Comparison of ENCODE assay signal across 28 cellular contexts in genomic region chr3:41328916-41329315, GRCh38.
A peak's percentile ranks its signal among the peaks of the same experiment; 100 is the strongest.
DNase-seq lines count a peak whose midpoint lies in the region; ATAC-seq and TF ChIP-seq lines count a peak whose summit lies in the region.
"Had no signal": no experiment of that assay in that cellular context is flagged by ENCODE, and none has a peak within 500 bp of the region (broad histone marks: within the 10 kb centered on the region; RNA-seq: fewer than 3 reads in every experiment).

No MANE protein-coding gene starts in this region.

- intact Hi-C loops in activated CD8-positive, alpha-beta T cell treated with anti-CD3 and anti-CD28 coated beads for 36 hours (cut with micrococcal nuclease): no loop called here

- H3K79me2 ChIP-seq in fibroblast of lung (ENCODE audit: control insufficient read depth, insufficient read depth, low read length): no peaks in the 10 kb centered on the region

- H2AFZ ChIP-seq in fibroblast of lung (ENCODE audit: low read length): no peak overlapping the region

- H3K9me3 ChIP-seq in fibroblast of lung (ENCODE audit: control insufficient read depth, insufficient read depth, low read depth, low read length): no peaks in the 10 kb centered on the region
- H3K9me3 ChIP-seq: ascending aorta, HAP-1, upper lobe of right lung had no signal

- H4K20me1 ChIP-seq in fibroblast of lung (ENCODE audit: control insufficient read depth, extremely low read depth, insufficient read depth, low read length): no peaks in the 10 kb centered on the region

- no peaks in the 10 kb centered on the region for H3K36me3 Mint-ChIP-seq in activated CD8-positive, alpha-beta T cell treated with anti-CD3 and anti-CD28 coated beads for 36 hours (ENCODE audit: low read depth)
- H3K36me3 Mint-ChIP-seq: activated naive CD4-positive, alpha-beta T cell treated with anti-CD3 and anti-CD28 coated beads, Interleukin-2, amount 50 U/mL, for 24 hours; stimulated activated effector memory CD8-positive, alpha-beta T cell treated with anti-CD3 and anti-CD28 coated beads, Interleukin-12 subunit alpha, Interleukin-12 subunit beta, amount 100 ng/mL, for 72 hours had no signal

- no peak overlapping the region for H3K4me3 ChIP-seq in fibroblast of lung (replicated peaks in 1 of 4; ENCODE audit: control extremely low read depth in 1 of 4, insufficient read depth in 1 of 4, low read depth in 3 of 4, low read length in 4 of 4)
- H3K4me3 ChIP-seq: ascending aorta, HAP-1, upper lobe of right lung had no signal

- CTCF ChIA-PET in activated CD8-positive, alpha-beta T cell treated with anti-CD3 and anti-CD28 coated beads for 36 hours (lab: Charles Lee): no interaction called here

- no peak overlapping the region for H3K4me2 ChIP-seq in fibroblast of lung (ENCODE audit: extremely low read depth, insufficient read depth, low read length)

- no peaks in the 10 kb centered on the region for H3K9me3 Mint-ChIP-seq in activated CD8-positive, alpha-beta T cell treated with anti-CD3 and anti-CD28 coated beads for 36 hours
- H3K9me3 Mint-ChIP-seq: activated naive CD4-positive, alpha-beta T cell treated with anti-CD3 and anti-CD28 coated beads, Interleukin-2, amount 50 U/mL, for 24 hours; stimulated activated effector memory CD8-positive, alpha-beta T cell treated with anti-CD3 and anti-CD28 coated beads, Interleukin-12 subunit alpha, Interleukin-12 subunit beta, amount 100 ng/mL, for 72 hours had no signal

- DNase-seq in GM03348 (ENCODE audit: low spot score): peak; percentile 29
- peak; percentile 27 to 67 for DNase-seq in fibroblast of lung (ENCODE audit: low read depth in 2 of 2)
- DNase-seq in non-pigmented ciliary epithelial cell (ENCODE audit: low read depth): peak; percentile 40
- DNase-seq in foreskin melanocyte: no peak
- no peak for DNase-seq in NCI-H1105 treated with DMSO at 0.1 percent for 48 hours (lab: John Stamatoyannopoulos, UW)
- DNase-seq in HT-29 (ENCODE audit: low spot score): no peak
- DNase-seq in activated CD8-positive, alpha-beta T cell treated with anti-CD3 and anti-CD28 coated beads for 36 hours: no peak
- DNase-seq: activated CD4-positive, alpha-beta T cell treated with anti-CD3 and anti-CD28 coated beads, Interleukin-2, amount 50 U/mL, for 4 hours; activated CD4-positive, CD25-positive, alpha-beta regulatory T cell; activated CD8-positive, alpha-beta memory T cell treated with anti-CD3 and anti-CD28 coated beads, Interleukin-2, amount 50 U/mL, for 4 hours; C1 segment of cervical spinal cord; DND-41; effector CD4-positive, alpha-beta T cell; erythroblast; mammary epithelial cell; MM.1S; NCI-H1417 treated with DMSO at 0.1 percent for 48 hours; NCI-H446; NCI-H82; nucleus accumbens; substantia nigra; T-helper 9 cell; upper lobe of right lung had no signal

- H3K36me3 ChIP-seq in fibroblast of lung (ENCODE audit: control insufficient read depth, insufficient read depth, low read length): no peaks in the 10 kb centered on the region
- H3K36me3 ChIP-seq: ascending aorta, HAP-1, upper lobe of right lung had no signal

- no peaks in the 10 kb centered on the region for H3K27me3 ChIP-seq in fibroblast of lung (ENCODE audit: control insufficient read depth, insufficient read depth, low read length)
- H3K27me3 ChIP-seq: ascending aorta, upper lobe of right lung had no signal

- no peak overlapping the region for H3K27ac Mint-ChIP-seq in activated CD8-positive, alpha-beta T cell treated with anti-CD3 and anti-CD28 coated beads for 36 hours
- H3K27ac Mint-ChIP-seq: activated naive CD4-positive, alpha-beta T cell treated with anti-CD3 and anti-CD28 coated beads, Interleukin-2, amount 50 U/mL, for 24 hours; stimulated activated effector memory CD8-positive, alpha-beta T cell treated with anti-CD3 and anti-CD28 coated beads, Interleukin-12 subunit alpha, Interleukin-12 subunit beta, amount 100 ng/mL, for 72 hours had no signal

- H3K27me3 Mint-ChIP-seq in activated CD8-positive, alpha-beta T cell treated with anti-CD3 and anti-CD28 coated beads for 36 hours: no peaks in the 10 kb centered on the region
- H3K27me3 Mint-ChIP-seq: activated naive CD4-positive, alpha-beta T cell treated with anti-CD3 and anti-CD28 coated beads, Interleukin-2, amount 50 U/mL, for 24 hours had no signal

- H3K4me3 Mint-ChIP-seq in activated CD8-positive, alpha-beta T cell treated with anti-CD3 and anti-CD28 coated beads for 36 hours: no peak overlapping the region
- H3K4me3 Mint-ChIP-seq: activated naive CD4-positive, alpha-beta T cell treated with anti-CD3 and anti-CD28 coated beads, Interleukin-2, amount 50 U/mL, for 24 hours; stimulated activated effector memory CD8-positive, alpha-beta T cell treated with anti-CD3 and anti-CD28 coated beads, Interleukin-12 subunit alpha, Interleukin-12 subunit beta, amount 100 ng/mL, for 72 hours had no signal

- no peaks in the 10 kb centered on the region for H3K4me1 Mint-ChIP-seq in activated CD8-positive, alpha-beta T cell treated with anti-CD3 and anti-CD28 coated beads for 36 hours (ENCODE audit: low read depth)
- H3K4me1 Mint-ChIP-seq: activated naive CD4-positive, alpha-beta T cell treated with anti-CD3 and anti-CD28 coated beads, Interleukin-2, amount 50 U/mL, for 24 hours; stimulated activated effector memory CD8-positive, alpha-beta T cell treated with anti-CD3 and anti-CD28 coated beads, Interleukin-12 subunit alpha, Interleukin-12 subunit beta, amount 100 ng/mL, for 72 hours had no signal

- no peak for TF ChIP-seq CTCF in fibroblast of lung (conservative IDR thresholded peaks at IDR 0.05 in 1 of 2, IDR thresholded peaks at IDR 0.05 in 1 of 2; ENCODE audit: low read depth in 1 of 2, low read length in 2 of 2)
- TF ChIP-seq CTCF in activated CD8-positive, alpha-beta T cell treated with anti-CD3 and anti-CD28 coated beads for 36 hours (IDR thresholded peaks at IDR 0.05): no peak

- POLR2A ChIA-PET in activated CD8-positive, alpha-beta T cell treated with anti-CD3 and anti-CD28 coated beads for 36 hours (lab: Charles Lee): no interaction called here

- H3K27ac ChIP-seq in fibroblast of lung (ENCODE audit: insufficient read depth, low read length): no peak overlapping the region
- H3K27ac ChIP-seq: ascending aorta, upper lobe of right lung had no signal

- no peaks in the 10 kb centered on the region for H3K4me1 ChIP-seq in fibroblast of lung (ENCODE audit: control insufficient read depth, extremely low read depth, insufficient read depth, low read length)
- H3K4me1 ChIP-seq: ascending aorta, upper lobe of right lung had no signal

- ATAC-seq in SK-N-SH treated with all-trans-retinoic acid at 6 μM for 48 hours: peak; percentile 71
- ATAC-seq in activated CD8-positive, alpha-beta T cell treated with anti-CD3 and anti-CD28 coated beads for 36 hours: no peak
- ATAC-seq: stimulated activated effector memory CD8-positive, alpha-beta T cell treated with anti-CD3 and anti-CD28 coated beads, Interleukin-12 subunit alpha, Interleukin-12 subunit beta, amount 100 ng/mL, for 72 hours; upper lobe of right lung had no signal

- H3K9ac ChIP-seq in fibroblast of lung (ENCODE audit: insufficient read depth, low read length): no peak overlapping the region

TF ChIP-seq in SK-N-SH treated with all-trans-retinoic acid at 6 μM for 48 hours, 23 proteins besides CTCF, POLR2A, EP300 and RAD21:
- peak; percentile 62 for TF ChIP-seq ISL1 (CRISPR knock-in tag; IDR thresholded peaks at IDR 0.05)
- no peak for TF ChIP-seq GLIS3 (CRISPR knock-in tag; IDR thresholded peaks at IDR 0.05)

Comparison
In these comparisons a context has a peak if more than half of its experiments do, and no peak if none do; other contexts are left out.
1. DNase-seq: peak in GM03348 (single experiment), fibroblast of lung (2 of 2) and non-pigmented ciliary epithelial cell (single experiment); none in foreskin melanocyte (single experiment), NCI-H1105 treated with DMSO at 0.1 percent for 48 hours (single experiment), HT-29 (single experiment) and activated CD8-positive, alpha-beta T cell treated with anti-CD3 and anti-CD28 coated beads for 36 hours (single experiment).